Comparison of ENCODE assay signal across 23 cellular contexts in genomic region chr20:42370086-42370485, GRCh38.
"Had no signal": no experiment of that assay in that cellular context is flagged by ENCODE, and none has a peak within 500 bp of the region (broad histone marks: within the 10 kb centered on the region; RNA-seq: fewer than 3 reads in every experiment).

No MANE protein-coding gene starts in this region.

- ATAC-seq: natural killer cell; right lobe of liver; stimulated activated naive B cell treated with anti-CD40 and anti-IgM and Interleukin-4, amounts not matched to agents 10 μg/mL and 1 μg/mL and 100 μg/mL, for 72 hours; stimulated activated naive CD8-positive, alpha-beta T cell treated with anti-CD3 and anti-CD28 coated beads, Interleukin-15, Interleukin-2, amounts not matched to agents 100 U/mL and 50 U/mL, for 24 hours had no signal

- H3K4me1 Mint-ChIP-seq: mesothelial cell of epicardium, naive B cell, natural killer cell had no signal

- H3K9me3 Mint-ChIP-seq: mesothelial cell of epicardium; nephron progenitor cell; stimulated activated naive B cell treated with anti-CD40 and anti-IgM and Interleukin-4, amounts not matched to agents 10 μg/mL and 1 μg/mL and 100 μg/mL, for 72 hours had no signal

- H3K27ac Mint-ChIP-seq: mesothelial cell of epicardium; naive B cell; natural killer cell; nephron progenitor cell; progenitor cell of endocrine pancreas; stimulated activated naive B cell treated with anti-CD40 and anti-IgM and Interleukin-4, amounts not matched to agents 10 μg/mL and 1 μg/mL and 100 μg/mL, for 72 hours had no signal

- H3K4me2 ChIP-seq: smooth muscle cell had no signal

- H3K36me3 Mint-ChIP-seq: mesothelial cell of epicardium; naive B cell; natural killer cell; stimulated activated naive B cell treated with anti-CD40 and anti-IgM and Interleukin-4, amounts not matched to agents 10 μg/mL and 1 μg/mL and 100 μg/mL, for 72 hours had no signal

- H3K27me3 ChIP-seq: ovary, right atrium auricular region, right lobe of liver, testis, thyroid gland, transverse colon, upper lobe of left lung, vagina had no signal

- H3K9me3 ChIP-seq: left ventricle myocardium inferior, ovary, right atrium auricular region, right lobe of liver, stomach, testis, thyroid gland, transverse colon, upper lobe of left lung, vagina had no signal

- H3K4me1 ChIP-seq: left ventricle myocardium inferior, right atrium auricular region, right lobe of liver, stomach, testis, thyroid gland, transverse colon, upper lobe of left lung, vagina had no signal

- H3K27ac ChIP-seq: left ventricle myocardium inferior, ovary, right atrium auricular region, right lobe of liver, stomach, testis, thyroid gland, transverse colon, upper lobe of left lung, vagina had no signal

- H3K36me3 ChIP-seq: left ventricle myocardium inferior, ovary, right atrium auricular region, right lobe of liver, stomach, thyroid gland, transverse colon, upper lobe of left lung, vagina had no signal

- H3K4me3 Mint-ChIP-seq: mesothelial cell of epicardium; naive B cell; natural killer cell; nephron progenitor cell; stimulated activated naive B cell treated with anti-CD40 and anti-IgM and Interleukin-4, amounts not matched to agents 10 μg/mL and 1 μg/mL and 100 μg/mL, for 72 hours had no signal

- DNase-seq: islet precursor cell; left ventricle myocardium inferior; mesendoderm; naive B cell; natural killer cell; nephron progenitor cell; ovary; right lobe of liver; stimulated activated CD4-positive, alpha-beta T cell treated with anti-CD3 and anti-CD28 coated beads, Interleukin-1b, Interleukin-23, amount 100 ng/mL, for 48 hours; stimulated activated CD4-positive, alpha-beta T cell treated with anti-CD3 and anti-CD28 coated beads, Interleukin-4, amount 100 ng/mL, for 1 hour; stimulated activated naive B cell treated with anti-CD40 and anti-IgM and Interleukin-4, amounts not matched to agents 10 μg/mL and 1 μg/mL and 100 μg/mL, for 72 hours; stimulated activated naive CD8-positive, alpha-beta T cell treated with anti-CD3 and anti-CD28 coated beads, Interleukin-15, Interleukin-2, amounts not matched to agents 100 U/mL and 50 U/mL, for 24 hours; stomach; testis; thyroid gland; transverse colon; upper lobe of left lung had no signal

- H3K4me3 ChIP-seq: left ventricle myocardium inferior, lung, ovary, right atrium auricular region, right lobe of liver, smooth muscle cell, stomach, testis, thyroid gland, transverse colon, upper lobe of left lung, vagina had no signal
